In the genomic region with DNA sequence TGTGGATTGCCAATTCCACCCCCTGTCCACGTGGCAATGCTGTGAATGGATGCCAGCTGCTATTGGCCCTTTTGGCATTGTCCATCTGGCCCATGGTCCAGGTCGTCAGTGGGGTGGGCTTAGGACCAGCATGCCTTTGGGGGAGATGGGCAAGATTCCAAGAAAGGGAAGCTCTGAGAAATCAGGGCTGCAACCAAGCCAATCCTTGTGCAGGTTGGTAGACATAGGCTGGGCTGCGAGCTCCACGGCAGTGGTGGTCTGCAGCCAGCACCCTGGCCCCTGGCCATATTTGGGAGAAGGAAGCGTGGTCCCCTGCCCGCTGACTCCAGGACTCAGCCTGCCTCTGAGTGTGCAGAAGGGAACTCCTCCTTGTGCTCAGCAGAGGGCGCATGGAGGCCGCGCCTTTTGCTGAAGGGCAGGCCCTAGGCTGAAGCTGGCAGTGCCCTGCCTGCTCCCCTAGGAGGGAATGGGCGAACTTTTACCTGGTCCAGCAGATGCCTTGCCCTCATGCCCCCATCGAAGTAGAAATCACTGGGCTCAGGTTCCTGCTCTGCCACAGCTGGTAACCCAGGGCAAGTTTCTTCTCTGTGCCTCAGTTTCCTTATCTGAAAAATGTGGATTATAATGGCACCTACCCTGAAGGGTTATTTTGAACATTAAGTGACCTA, we compare ENCODE assay signal across 8 cellular contexts. TPM values are rescaled to one million over a fixed set of nuclear protein-coding genes. Genes with fewer than 3 reads are reported as not detected.
DNase-seq lines count a peak whose midpoint lies in the region; ATAC-seq and TF ChIP-seq lines count a peak whose summit lies in the region.

No MANE protein-coding gene starts in this region.

- H3K4me1 ChIP-seq in PC-3 (ENCODE audit: insufficient read depth, low read length) = peaks cover 32% of the 10 kb centered on the region

- no peaks in the 10 kb centered on the region for H3F3A ChIP-seq in PC-3 (ENCODE audit: low read length, unreplicated experiment)

- TF ChIP-seq CTCF in GM20000 (IDR thresholded peaks at IDR 0.05; ENCODE audit: extremely low read depth, missing control alignments) = peak; percentile 80
- TF ChIP-seq CTCF in PC-3 (conservative IDR thresholded peaks at IDR 0.05; ENCODE audit: low read depth, low read length) = peak; percentile 89
- peak; percentile 83 for TF ChIP-seq CTCF in fibroblast of villous mesenchyme (IDR thresholded peaks at IDR 0.05; ENCODE audit: insufficient read depth, low read depth, low read length)

- POLR2A ChIA-PET in PC-3 (lab: Charles Lee; ENCODE audit: unreplicated experiment) = no interaction called here

- intact Hi-C loops in PC-3 (cut with micrococcal nuclease) = loop anchor here (1.0 to 5.0 kb wide), 5 partner anchors 43 to 285 kb away; a partner anchor contains a TSS

- peaks cover 22% of the 10 kb centered on the region for H3K79me2 ChIP-seq in PC-3 (ENCODE audit: low read length)

- H3K27ac ChIP-seq in PC-3 (ENCODE audit: low read length) = no peak overlapping the region

- H3K4me2 ChIP-seq in PC-3 (ENCODE audit: low read length) = no peak overlapping the region

- H3K36me3 ChIP-seq in PC-3 (ENCODE audit: low read depth, low read length) = no peaks in the 10 kb centered on the region

- CTCF ChIA-PET in PC-3 (lab: Charles Lee) = interaction anchor here (0.6 to 2.2 kb wide), 6 partner anchors 34 to 285 kb away, joined by 3 to 16 read pairs (median 5); no protein-coding TSS in a partner anchor

- H3K9ac ChIP-seq in PC-3 (ENCODE audit: low read length) = no peak overlapping the region

- peaks cover 19% of the 10 kb centered on the region; the same call in 1 of the 2 replicates for H4K20me1 ChIP-seq in PC-3 (ENCODE audit: low read length)

- no peak overlapping the region for H2AFZ ChIP-seq in PC-3 (ENCODE audit: low read length)

- no TSS peak for BruUV-seq in PC-3 (replicated peaks; lab: Mats Ljungman, UMichigan)

- DNase-seq in DMS153 treated with DMSO at 0.1 percent for 48 hours (lab: John Stamatoyannopoulos, UW; ENCODE audit: unreplicated experiment) (peak; percentile 33), GM20000 (ENCODE audit: low spot score) (peak; percentile 83), HPDE6-E6E7 (ENCODE audit: extremely low spot score) (peak; percentile 71), PC-3 (peak; percentile 82), activated T-helper 1 cell treated with Interleukin-2 at 50 U/mL for 16 hours (ENCODE audit: low read depth) (peak; percentile 24), fibroblast of villous mesenchyme (ENCODE audit: low read depth) (peak; percentile 64), occipital lobe (lab: John Stamatoyannopoulos, UW) (peak; percentile 46), KG1 (lab: John Stamatoyannopoulos, UW) (no peak)

- peak; percentile 78 for ATAC-seq in PC-3

- no peaks in the 10 kb centered on the region for H3K9me2 ChIP-seq in PC-3 (replicated peaks; ENCODE audit: low read length)

- H3K27me3 ChIP-seq in PC-3 (ENCODE audit: low read length) = no peaks in the 10 kb centered on the region

- no peaks in the 10 kb centered on the region for H3K9me3 ChIP-seq in PC-3 (ENCODE audit: low read length)

- no peak overlapping the region for H3K4me3 ChIP-seq in PC-3 (ENCODE audit: low read length)
- H3K4me3 ChIP-seq in fibroblast of villous mesenchyme (ENCODE audit: low read depth, low read length) = no peak overlapping the region

RNA-seq across cellular contexts. Expression of a gene that starts 5.4 kb away (rescaled TPM):
- total RNA-seq in PC-3 (2014; rRNA removed) (69.4 and 88.6 TPM in 2 replicates), fibroblast of villous mesenchyme (17.7 and 22.0 TPM in 2 replicates), occipital lobe (1.2 TPM)

RNA-seq across cellular contexts. Expression of a gene that starts 24.7 kb away (rescaled TPM):
- total RNA-seq in PC-3 (2014; rRNA removed) = not detected in 2 replicates
- not detected in 2 replicates for total RNA-seq in fibroblast of villous mesenchyme
- 21.1 TPM for total RNA-seq in occipital lobe

Comparison
In these comparisons a context has a peak if more than half of its experiments do, and no peak if none do; other contexts are left out.
1. RNA of a gene that starts 24.7 kb away (total RNA-seq): 21.1 TPM in occipital lobe (single experiment); not detected in PC-3 and not detected in fibroblast of villous mesenchyme; every median in the first group is over 10 times any median in the second.
2. Peak in every context shown above with its lines, with median percentiles within 50 percentile points of each other: CTCF ChIP-seq.